Comparison of ENCODE assay signal across 8 cellular contexts in genomic region chr10:98041352-98042043, GRCh38.
DNase-seq lines count a peak whose midpoint lies in the region; ATAC-seq and TF ChIP-seq lines count a peak whose summit lies in the region.

No MANE protein-coding gene starts in this region.

- H3K36me3 ChIP-seq in WERI-Rb-1 = no peaks in the 10 kb centered on the region

- H3K9me3 ChIP-seq in WERI-Rb-1 (ENCODE audit: severe bottlenecking) = no peaks in the 10 kb centered on the region

- peak; percentile 11 for DNase-seq in GM04503 (ENCODE audit: low read depth)
- peak; percentile 13 for DNase-seq in MV-4-11 (lab: John Stamatoyannopoulos, UW)
- peak; percentile 81 for DNase-seq in WERI-Rb-1
- DNase-seq in effector CD8-positive, alpha-beta T cell (lab: John Stamatoyannopoulos, UW) = peak; percentile 13
- peak; percentile 91 for DNase-seq in medulla oblongata (ENCODE audit: extremely low spot score)
- peak in 42 of 49 donors; percentile 2 to 77 (median 56) for DNase-seq in substantia nigra (lab: John Stamatoyannopoulos, UW)

- no peaks in the 10 kb centered on the region for H3K27me3 ChIP-seq in WERI-Rb-1 (ENCODE audit: insufficient read depth, low read depth, severe bottlenecking)

- H3K27ac ChIP-seq in 22Rv1 (no peak overlapping the region), WERI-Rb-1 (no peak overlapping the region), substantia nigra (ENCODE audit: low read depth, low read length, poor library complexity, severe bottlenecking) (no peak overlapping the region)

- no peak overlapping the region for H3K4me3 ChIP-seq in WERI-Rb-1 (ENCODE audit: low read depth, low read length)

- peak; percentile 85 for TF ChIP-seq CTCF in 22Rv1 (IDR thresholded peaks at IDR 0.05)
- TF ChIP-seq CTCF in WERI-Rb-1 (IDR thresholded peaks at IDR 0.05; ENCODE audit: low read depth, low read length) = peak; percentile 84

- no peak for ATAC-seq in HG03175 (IDR thresholded peaks at IDR 0.05; ENCODE audit: unreplicated experiment)

Comparison
In these comparisons a context has a peak if more than half of its experiments do, and no peak if none do; other contexts are left out.
1. DNase-seq: peak in every context shown above with its lines; median percentile 91 in medulla oblongata; 81 in WERI-Rb-1; 56 in substantia nigra; 13 in MV-4-11; 13 in effector CD8-positive, alpha-beta T cell; 11 in GM04503.